In genomic region chrX:66717926-66718325, GRCh38 we compare ENCODE assay signal across 20 cellular contexts.
"Had no signal": no experiment of that assay in that cellular context is flagged by ENCODE, and none has a peak within 500 bp of the region (broad histone marks: within the 10 kb centered on the region; RNA-seq: fewer than 3 reads in every experiment).

No MANE protein-coding gene starts in this region.

- H3K9me3 ChIP-seq: mucosa of descending colon, neutrophil, psoas muscle, right lobe of liver, tibial nerve, upper lobe of right lung, vagina had no signal

- H3K4me3 ChIP-seq: heart left ventricle, mucosa of descending colon, psoas muscle, right lobe of liver, tibial nerve, upper lobe of right lung, vagina had no signal

- H3K4me1 Mint-ChIP-seq: naive thymus-derived CD8-positive, alpha-beta T cell; stimulated activated memory B cell treated with anti-CD40 and anti-IgM and Interleukin-4, amounts not matched to agents 10 μg/mL and 1 μg/mL and 100 μg/mL, for 72 hours had no signal

- H3K27ac Mint-ChIP-seq: stimulated activated memory B cell treated with anti-CD40 and anti-IgM and Interleukin-4, amounts not matched to agents 10 μg/mL and 1 μg/mL and 100 μg/mL, for 72 hours; stimulated activated naive CD8-positive, alpha-beta T cell treated with anti-CD3 and anti-CD28 coated beads, Interleukin-15, Interleukin-2, amounts not matched to agents 100 ng/mL and 50 ng/mL, for 24 hours had no signal

- H3K36me3 Mint-ChIP-seq: naive thymus-derived CD8-positive, alpha-beta T cell; stimulated activated memory B cell treated with anti-CD40 and anti-IgM and Interleukin-4, amounts not matched to agents 10 μg/mL and 1 μg/mL and 100 μg/mL, for 72 hours had no signal

- FAIRE-seq: endometrium, frontal cortex had no signal

- H3K27ac ChIP-seq: heart left ventricle, neutrophil, psoas muscle, right lobe of liver, tibial nerve, upper lobe of right lung, vagina had no signal

- DNase-seq: effector memory CD4-positive, alpha-beta T cell; heart left ventricle; hippocampal formation; kidney glomerular epithelial cell; mammary epithelial cell; mucosa of descending colon; naive thymus-derived CD8-positive, alpha-beta T cell; psoas muscle; retina; right lobe of liver; stimulated activated CD4-positive, alpha-beta T cell treated with anti-CD3 and anti-CD28 coated beads, Interleukin-4, amount 100 ng/mL, for 24 hours; upper lobe of right lung had no signal

- H3K4me1 ChIP-seq: heart left ventricle, psoas muscle, right lobe of liver, tibial nerve, upper lobe of right lung, vagina had no signal

- H3K27me3 ChIP-seq: neutrophil, right lobe of liver, tibial nerve, upper lobe of right lung, vagina had no signal

- H3K36me3 ChIP-seq: heart left ventricle, neutrophil, right lobe of liver, tibial nerve, upper lobe of right lung, vagina had no signal

- ATAC-seq: esophagus mucosa; heart left ventricle; mucosa of descending colon; naive thymus-derived CD8-positive, alpha-beta T cell; psoas muscle; right lobe of liver; stimulated activated memory B cell treated with anti-CD40 and anti-IgM and Interleukin-4, amounts not matched to agents 10 μg/mL and 1 μg/mL and 100 μg/mL, for 72 hours; upper lobe of right lung had no signal

- H3K4me3 Mint-ChIP-seq: naive thymus-derived CD8-positive, alpha-beta T cell; stimulated activated memory B cell treated with anti-CD40 and anti-IgM and Interleukin-4, amounts not matched to agents 10 μg/mL and 1 μg/mL and 100 μg/mL, for 72 hours; stimulated activated naive CD8-positive, alpha-beta T cell treated with anti-CD3 and anti-CD28 coated beads, Interleukin-15, Interleukin-2, amounts not matched to agents 100 ng/mL and 50 ng/mL, for 24 hours had no signal
